17 cellular contexts compared by ENCODE assay signal in the genomic region with DNA sequence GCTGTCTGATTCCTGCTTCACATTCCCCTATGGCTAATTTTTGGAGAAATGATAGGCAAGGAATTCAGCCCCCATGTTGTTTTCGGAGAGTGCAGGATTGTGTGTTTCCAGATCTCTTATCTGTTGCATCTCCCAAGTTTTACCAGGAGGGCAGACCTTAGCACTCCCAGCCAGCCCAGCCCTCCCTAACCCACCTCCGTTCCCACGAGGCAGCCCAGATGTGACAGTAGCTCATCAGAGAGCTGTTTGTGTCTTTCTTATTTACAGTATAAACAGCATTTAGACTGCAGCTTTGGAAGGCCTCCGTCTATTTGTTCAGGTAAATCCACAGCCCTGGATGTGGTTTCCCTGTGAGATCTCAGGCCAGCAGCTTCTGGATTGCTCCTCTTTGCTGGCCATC.
A peak's percentile ranks its signal among the peaks of the same experiment; 100 is the strongest.
DNase-seq lines count a peak whose midpoint lies in the region; ATAC-seq and TF ChIP-seq lines count a peak whose summit lies in the region.
"Had no signal": no experiment of that assay in that cellular context is flagged by ENCODE, and none has a peak within 500 bp of the region (broad histone marks: within the 10 kb centered on the region; RNA-seq: fewer than 3 reads in every experiment).

No MANE protein-coding gene starts in this region.

- no peaks in the 10 kb centered on the region for H3K4me1 Mint-ChIP-seq in GM23338
- H3K4me1 Mint-ChIP-seq in CD4-positive, alpha-beta memory T cell = no peaks in the 10 kb centered on the region
- H3K4me1 Mint-ChIP-seq in T-cell = peaks cover 0 to 2% (median 0%) of the 10 kb centered on the region in 3 donors

- POLR2A ChIA-PET in CD4-positive, alpha-beta memory T cell (lab: Charles Lee; ENCODE audit: partially characterized antibody) = no interaction called here
- POLR2A ChIA-PET in T-cell (lab: Charles Lee) = no interaction called here

- CTCF ChIA-PET in CD4-positive, alpha-beta memory T cell (lab: Charles Lee; ENCODE audit: partially characterized antibody) = no interaction called here
- CTCF ChIA-PET in T-cell (lab: Charles Lee) = no interaction called here

- DNase-seq in DMS 273 (lab: John Stamatoyannopoulos, UW; ENCODE audit: unreplicated experiment) (peak; percentile 29), DMS 273 treated with DMSO at 0.1 percent for 48 hours (lab: John Stamatoyannopoulos, UW) (no peak), GM23338 (ENCODE audit: low spot score) (no peak), NCI-H526 (lab: John Stamatoyannopoulos, UW) (peak; percentile 89 to 91), islet precursor cell (peak; percentile 65), T-cell (no peak)
- no peak for DNase-seq in CD4-positive, alpha-beta memory T cell
- DNase-seq: AML-193; Calu3; CD4-positive, alpha-beta T cell; DMS79 treated with DMSO at 0.1 percent for 48 hours; H9 had no signal

- H2AFZ ChIP-seq in GM23338 = peak overlapping the region; percentile 2; the same call in 1 of the 2 replicates

- H3K36me3 Mint-ChIP-seq in GM23338 (ENCODE audit: low read depth) = no peaks in the 10 kb centered on the region
- no peaks in the 10 kb centered on the region for H3K36me3 Mint-ChIP-seq in CD4-positive, alpha-beta memory T cell
- no peaks in the 10 kb centered on the region for H3K36me3 Mint-ChIP-seq in T-cell
- H3K36me3 Mint-ChIP-seq: IgD-negative memory B cell had no signal

- no peaks in the 10 kb centered on the region for H3K9me3 ChIP-seq in CD4-positive, alpha-beta memory T cell (ENCODE audit: control insufficient read depth in 1 of 2, low read length in 2 of 2)
- H3K9me3 ChIP-seq: A549 had no signal

- TF ChIP-seq CTCF in GM23338 (conservative IDR thresholded peaks at IDR 0.05; ENCODE audit: low read depth in 2 of 2) = no peak

- no peak overlapping the region for H3K27ac ChIP-seq in GM23338 (ENCODE audit: low read depth)
- H3K27ac ChIP-seq in CD4-positive, alpha-beta memory T cell (ENCODE audit: low read depth, low read length) = no peak overlapping the region
- H3K27ac ChIP-seq: 22Rv1, A549, C4-2B had no signal

- intact Hi-C loops in CD4-positive, alpha-beta memory T cell (cut with micrococcal nuclease) = no loop called here

- H3K4me2 ChIP-seq in GM23338 = no peak overlapping the region
- H3K4me2 ChIP-seq: A549 had no signal

- H3K4me1 ChIP-seq in GM23338 (ENCODE audit: insufficient read depth) = no peaks in the 10 kb centered on the region
- H3K4me1 ChIP-seq in CD4-positive, alpha-beta memory T cell (ENCODE audit: insufficient read depth, low read length) = no peaks in the 10 kb centered on the region

- H3K9me3 Mint-ChIP-seq in GM23338 (no peaks in the 10 kb centered on the region), T-cell (no peaks in the 10 kb centered on the region)
- peaks cover 0 to 3% (median 0%) of the 10 kb centered on the region in 8 donors for H3K9me3 Mint-ChIP-seq in CD4-positive, alpha-beta memory T cell
- H3K9me3 Mint-ChIP-seq: CD4-positive, alpha-beta T cell; H9; IgD-negative memory B cell had no signal

- H4K20me1 ChIP-seq in GM23338 (replicated peaks; ENCODE audit: insufficient read depth) = no peaks in the 10 kb centered on the region

- H3K27me3 Mint-ChIP-seq in GM23338 (ENCODE audit: insufficient read depth, low read depth, poor library complexity) (no peaks in the 10 kb centered on the region), T-cell (peaks cover 4 to 21% of the 10 kb centered on the region in 2 donors)
- H3K27me3 Mint-ChIP-seq in CD4-positive, alpha-beta memory T cell = peaks cover 0 to 11% of the 10 kb centered on the region in 2 donors

- peaks cover 2% of the 10 kb centered on the region; the same call in 1 of the 2 replicates for H3K9me2 ChIP-seq in GM23338 (ENCODE audit: insufficient read depth)

- no peaks in the 10 kb centered on the region for H3K79me2 ChIP-seq in GM23338 (replicated peaks; ENCODE audit: insufficient read depth)

- no peaks in the 10 kb centered on the region for H3K27me3 ChIP-seq in GM23338 (ENCODE audit: insufficient read depth)
- H3K27me3 ChIP-seq in CD4-positive, alpha-beta memory T cell (ENCODE audit: insufficient read depth, low read length) = no peaks in the 10 kb centered on the region

- H3K4me3 Mint-ChIP-seq in GM23338 (no peak overlapping the region), T-cell (no peak overlapping the region)
- H3K4me3 Mint-ChIP-seq in CD4-positive, alpha-beta memory T cell = no peak overlapping the region
- H3K4me3 Mint-ChIP-seq: CD4-positive, alpha-beta T cell; H9; IgD-negative memory B cell had no signal

- no peak for ATAC-seq in GM23338
- no peak for ATAC-seq in T-cell (replicated peaks in 1 of 4)
- ATAC-seq: A549, GM12878 had no signal

- H3F3A ChIP-seq in GM23338 (replicated peaks; ENCODE audit: low read depth) = no peaks in the 10 kb centered on the region

- H3K36me3 ChIP-seq in GM23338 (ENCODE audit: insufficient read depth) = no peaks in the 10 kb centered on the region
- H3K36me3 ChIP-seq in CD4-positive, alpha-beta memory T cell (ENCODE audit: insufficient read depth, low read length) = no peaks in the 10 kb centered on the region

- H3K27ac Mint-ChIP-seq in GM23338 (no peak overlapping the region), T-cell (no peak overlapping the region)
- no peak overlapping the region for H3K27ac Mint-ChIP-seq in CD4-positive, alpha-beta memory T cell
- H3K27ac Mint-ChIP-seq: CD4-positive, alpha-beta T cell had no signal

- no peak overlapping the region for H3K4me3 ChIP-seq in GM23338
- no peak overlapping the region for H3K4me3 ChIP-seq in CD4-positive, alpha-beta memory T cell (ENCODE audit: low read length in 2 of 2)
- H3K4me3 ChIP-seq: A549, GM12878 had no signal

TF ChIP-seq in GM23338, 12 proteins besides CTCF, POLR2A, EP300 and RAD21 (continues in another document):
- TF ChIP-seq JUNB (IDR thresholded peaks at IDR 0.05; ENCODE audit: unreplicated experiment) (no peak), EZH2phosphoT487 (IDR thresholded peaks at IDR 0.05; ENCODE audit: unreplicated experiment) (no peak), ZNF114 (CRISPR knock-in tag; IDR thresholded peaks at IDR 0.05) (no peak), CREB1 (CRISPR knock-in tag; IDR thresholded peaks at IDR 0.05; ENCODE audit: low read depth) (no peak), ZNF331 (CRISPR knock-in tag; IDR thresholded peaks at IDR 0.05; ENCODE audit: low read depth) (no peak)
- TF ChIP-seq, protein P1, sequence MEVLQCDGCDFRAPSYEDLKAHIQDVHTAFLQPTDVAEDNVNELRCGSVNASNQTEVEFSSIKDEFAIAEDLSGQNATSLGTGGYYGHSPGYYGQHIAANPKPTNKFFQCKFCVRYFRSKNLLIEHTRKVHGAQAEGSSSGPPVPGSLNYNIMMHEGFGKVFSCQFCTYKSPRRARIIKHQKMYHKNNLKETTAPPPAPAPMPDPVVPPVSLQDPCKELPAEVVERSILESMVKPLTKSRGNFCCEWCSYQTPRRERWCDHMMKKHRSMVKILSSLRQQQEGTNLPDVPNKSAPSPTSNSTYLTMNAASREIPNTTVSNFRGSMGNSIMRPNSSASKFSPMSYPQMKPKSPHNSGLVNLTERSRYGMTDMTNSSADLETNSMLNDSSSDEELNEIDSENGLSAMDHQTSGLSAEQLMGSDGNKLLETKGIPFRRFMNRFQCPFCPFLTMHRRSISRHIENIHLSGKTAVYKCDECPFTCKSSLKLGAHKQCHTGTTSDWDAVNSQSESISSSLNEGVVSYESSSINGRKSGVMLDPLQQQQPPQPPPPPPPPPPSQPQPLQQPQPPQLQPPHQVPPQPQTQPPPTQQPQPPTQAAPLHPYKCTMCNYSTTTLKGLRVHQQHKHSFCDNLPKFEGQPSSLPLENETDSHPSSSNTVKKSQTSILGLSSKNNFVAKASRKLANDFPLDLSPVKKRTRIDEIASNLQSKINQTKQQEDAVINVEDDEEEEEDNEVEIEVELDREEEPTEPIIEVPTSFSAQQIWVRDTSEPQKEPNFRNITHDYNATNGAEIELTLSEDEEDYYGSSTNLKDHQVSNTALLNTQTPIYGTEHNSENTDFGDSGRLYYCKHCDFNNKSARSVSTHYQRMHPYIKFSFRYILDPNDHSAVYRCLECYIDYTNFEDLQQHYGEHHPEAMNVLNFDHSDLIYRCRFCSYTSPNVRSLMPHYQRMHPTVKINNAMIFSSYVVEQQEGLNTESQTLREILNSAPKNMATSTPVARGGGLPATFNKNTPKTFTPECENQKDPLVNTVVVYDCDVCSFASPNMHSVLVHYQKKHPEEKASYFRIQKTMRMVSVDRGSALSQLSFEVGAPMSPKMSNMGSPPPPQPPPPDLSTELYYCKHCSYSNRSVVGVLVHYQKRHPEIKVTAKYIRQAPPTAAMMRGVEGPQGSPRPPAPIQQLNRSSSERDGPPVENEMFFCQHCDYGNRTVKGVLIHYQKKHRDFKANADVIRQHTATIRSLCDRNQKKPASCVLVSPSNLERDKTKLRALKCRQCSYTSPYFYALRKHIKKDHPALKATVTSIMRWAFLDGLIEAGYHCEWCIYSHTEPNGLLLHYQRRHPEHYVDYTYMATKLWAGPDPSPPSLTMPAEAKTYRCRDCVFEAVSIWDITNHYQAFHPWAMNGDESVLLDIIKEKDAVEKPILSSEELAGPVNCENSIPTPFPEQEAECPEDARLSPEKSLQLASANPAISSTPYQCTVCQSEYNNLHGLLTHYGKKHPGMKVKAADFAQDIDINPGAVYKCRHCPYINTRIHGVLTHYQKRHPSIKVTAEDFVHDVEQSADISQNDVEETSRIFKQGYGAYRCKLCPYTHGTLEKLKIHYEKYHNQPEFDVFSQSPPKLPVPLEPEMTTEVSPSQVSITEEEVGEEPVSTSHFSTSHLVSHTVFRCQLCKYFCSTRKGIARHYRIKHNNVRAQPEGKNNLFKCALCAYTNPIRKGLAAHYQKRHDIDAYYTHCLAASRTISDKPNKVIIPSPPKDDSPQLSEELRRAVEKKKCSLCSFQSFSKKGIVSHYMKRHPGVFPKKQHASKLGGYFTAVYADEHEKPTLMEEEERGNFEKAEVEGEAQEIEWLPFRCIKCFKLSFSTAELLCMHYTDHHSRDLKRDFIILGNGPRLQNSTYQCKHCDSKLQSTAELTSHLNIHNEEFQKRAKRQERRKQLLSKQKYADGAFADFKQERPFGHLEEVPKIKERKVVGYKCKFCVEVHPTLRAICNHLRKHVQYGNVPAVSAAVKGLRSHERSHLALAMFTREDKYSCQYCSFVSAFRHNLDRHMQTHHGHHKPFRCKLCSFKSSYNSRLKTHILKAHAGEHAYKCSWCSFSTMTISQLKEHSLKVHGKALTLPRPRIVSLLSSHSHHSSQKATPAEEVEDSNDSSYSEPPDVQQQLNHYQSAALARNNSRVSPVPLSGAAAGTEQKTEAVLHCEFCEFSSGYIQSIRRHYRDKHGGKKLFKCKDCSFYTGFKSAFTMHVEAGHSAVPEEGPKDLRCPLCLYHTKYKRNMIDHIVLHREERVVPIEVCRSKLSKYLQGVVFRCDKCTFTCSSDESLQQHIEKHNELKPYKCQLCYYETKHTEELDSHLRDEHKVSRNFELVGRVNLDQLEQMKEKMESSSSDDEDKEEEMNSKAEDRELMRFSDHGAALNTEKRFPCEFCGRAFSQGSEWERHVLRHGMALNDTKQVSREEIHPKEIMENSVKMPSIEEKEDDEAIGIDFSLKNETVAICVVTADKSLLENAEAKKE (CRISPR knock-in tag; IDR thresholded peaks at IDR 0.05) = no peak

Comparison
In these comparisons a context has a peak if more than half of its experiments do, and no peak if none do; other contexts are left out.
1. DNase-seq: peak in DMS 273 (single experiment), NCI-H526 (2 of 2) and islet precursor cell (single experiment); none in DMS 273 treated with DMSO at 0.1 percent for 48 hours (single experiment), GM23338 (single experiment), CD4-positive, alpha-beta memory T cell (0 of 5) and T-cell (0 of 34).